In genomic region chr12:51217133-51217967, GRCh38 we compare ENCODE assay signal across 8 cellular contexts. TPM values are rescaled to one million over a fixed set of nuclear protein-coding genes. Genes with fewer than 3 reads are reported as not detected.
DNase-seq lines count a peak whose midpoint lies in the region; ATAC-seq and TF ChIP-seq lines count a peak whose summit lies in the region.

No MANE protein-coding gene starts in this region.

- DNase-seq in NCI-H1092 treated with DMSO at 0.1 percent for 48 hours (lab: John Stamatoyannopoulos, UW), result peak; percentile 8
- no peak for DNase-seq in NCI-H1092 (lab: John Stamatoyannopoulos, UW)
- peak; percentile 68 for DNase-seq in adipocyte (ENCODE audit: low read depth)
- peak; percentile 54 to 79 (median 61) for DNase-seq in heart left ventricle
- peak; percentile 35 to 94 (median 58) for DNase-seq in posterior cingulate gyrus
- no peak for DNase-seq in OCI-M2 (lab: John Stamatoyannopoulos, UW; ENCODE audit: unreplicated experiment)

- TF ChIP-seq POLR2A in heart left ventricle (IDR thresholded peaks at IDR 0.05), result no peak

- H3K4me1 ChIP-seq in adipocyte (ENCODE audit: control insufficient read depth, insufficient read depth, low read length) (peaks cover 3% of the 10 kb centered on the region), heart left ventricle (peaks cover 0 to 27% (median 14%) of the 10 kb centered on the region in 12 donors)

- intact Hi-C loops in heart left ventricle (cut with DNase I) (loop anchor here in 4 of 10 donors (1.0 to 10.0 kb wide), 5 partner anchors 21 to 173 kb away; partner anchors contain the start of genes TFCP2 (in 3 of the 4), CSRNP2 (in 1 of the 4), DAZAP2 (in 1 of the 4) and LETMD1 (in 1 of the 4)), posterior cingulate gyrus (cut with DNase I) (loop anchor here (5.0 kb wide), 1 partner anchor 45 kb away; the partner anchor contains the start of gene TFCP2)

- H3K27me3 ChIP-seq in adipocyte (replicated peaks; ENCODE audit: control insufficient read depth, insufficient read depth, low read length), result no peaks in the 10 kb centered on the region
- no peaks in the 10 kb centered on the region for H3K27me3 ChIP-seq in heart left ventricle

- TF ChIP-seq CTCF in heart left ventricle (IDR thresholded peaks at IDR 0.05), result peak in 7 of 12 donors; percentile 16 to 45 (median 31)

- H3K4me3 ChIP-seq in adipocyte (ENCODE audit: low read length), result peak overlapping the region; percentile 84
- H3K4me3 ChIP-seq in heart left ventricle, result peak overlapping the region; percentile 72 to 96 (median 84)

- H3K36me3 ChIP-seq in adipocyte (ENCODE audit: control insufficient read depth, insufficient read depth, low read length, severe bottlenecking), result no peaks in the 10 kb centered on the region
- no peaks in the 10 kb centered on the region for H3K36me3 ChIP-seq in heart left ventricle

- peak overlapping the region; percentile 85 to 99 (median 96) for H3K27ac ChIP-seq in heart left ventricle

- H3K9me3 ChIP-seq in adipocyte (ENCODE audit: control insufficient read depth, low read length) (no peaks in the 10 kb centered on the region), heart left ventricle (no peaks in the 10 kb centered on the region)

- WGBS in heart left ventricle, 4 donors, result 0 to 2% (median 1%) methylated on average over 33 to 81 of the region's 81 CpGs

- peak overlapping the region; percentile 83 for H3K9ac ChIP-seq in adipocyte (ENCODE audit: low read length)

- ATAC-seq in HG03045 (IDR thresholded peaks at IDR 0.05; ENCODE audit: unreplicated experiment), result peak; percentile 24
- ATAC-seq in SK-N-SH treated with all-trans-retinoic acid at 6 μM for 48 hours, result peak; percentile 61
- peak; percentile 43 to 73 (median 65) for ATAC-seq in heart left ventricle

TF ChIP-seq in SK-N-SH treated with all-trans-retinoic acid at 6 μM for 48 hours, 23 proteins besides CTCF, POLR2A, EP300 and RAD21:
- no peak for TF ChIP-seq CSDC2 (CRISPR knock-in tag; IDR thresholded peaks at IDR 0.05)

RNA-seq across cellular contexts. Expression of gene POU6F1, which starts 0.5 kb away (rescaled TPM):
- total RNA-seq in heart left ventricle, result 10 to 100 TPM in 1 of 9 donors, 1 to 10 TPM in 8; 4.6 to 14.0 (median 6.8) TPM
- polyA plus RNA-seq in heart left ventricle, result 1 to 10 TPM; 4.6 to 6.4 TPM

RNA-seq across cellular contexts. Expression of gene DAZAP2, which starts 21.3 kb away (rescaled TPM):
- 100 to 1,000 TPM; 147 to 313 (median 192) TPM for total RNA-seq in heart left ventricle
- polyA plus RNA-seq in heart left ventricle, result 100 to 1,000 TPM in 1 of 2 donors, 10 to 100 TPM in 1; 58.8 to 419 TPM

RNA-seq across cellular contexts. Expression of gene TFCP2, which starts 44.4 kb away (rescaled TPM):
- total RNA-seq in heart left ventricle, result 10 to 100 TPM; 10.8 to 28.8 (median 20.7) TPM
- polyA plus RNA-seq in heart left ventricle, result 10 to 100 TPM in 1 of 2 donors, 1 to 10 TPM in 1; 8.3 to 18.5 TPM

RNA-seq across cellular contexts. Expression of gene SMAGP, which starts 52.9 kb away (rescaled TPM):
- 1 to 10 TPM; 2.0 to 7.4 (median 3.7) TPM for total RNA-seq in heart left ventricle
- polyA plus RNA-seq in heart left ventricle, result 1 to 10 TPM; 2.0 to 8.4 TPM

Comparison
In these comparisons a context has a peak if more than half of its experiments do, and no peak if none do; other contexts are left out.
1. DNase-seq: peak in NCI-H1092 treated with DMSO at 0.1 percent for 48 hours (single experiment), adipocyte (single experiment), heart left ventricle (5 of 5) and posterior cingulate gyrus (10 of 10); none in NCI-H1092 (single experiment) and OCI-M2 (single experiment).
2. Peak in every context shown above with its lines, with median percentiles within 50 percentile points of each other: ATAC-seq.